8 cellular contexts compared by ENCODE assay signal in genomic region chr2:84424152-84424551, GRCh38. TPM values are rescaled to one million over a fixed set of nuclear protein-coding genes. Genes with fewer than 3 reads are reported as not detected.
DNase-seq lines count a peak whose midpoint lies in the region; ATAC-seq and TF ChIP-seq lines count a peak whose summit lies in the region.

No MANE protein-coding gene starts in this region.

- H3K27ac ChIP-seq in mesenchymal stem cell (ENCODE audit: low read length, poor library complexity, severe bottlenecking): no peak overlapping the region

- in situ Hi-C loops in astrocyte of the spinal cord (cut with HindIII; ENCODE audit: low sequenced_read_pairs): no loop called here

- peaks cover 11 to 57% of the 10 kb centered on the region in 2 experiments for H3K36me3 ChIP-seq in mesenchymal stem cell (ENCODE audit: control insufficient read depth in 1 of 2, insufficient read depth in 2 of 2, low read depth in 1 of 2, low read length in 2 of 2)

- H3K4me3 Mint-ChIP-seq in Calu3 (ENCODE audit: low read depth, unreplicated experiment): no peak overlapping the region

- no TSS peak for BruUV-seq in Calu3 (replicated peaks; lab: Mats Ljungman, UMichigan)

- H4K91ac ChIP-seq in mesenchymal stem cell (ENCODE audit: low read length): no peak overlapping the region

- H4K8ac ChIP-seq in mesenchymal stem cell (ENCODE audit: low read length): no peak overlapping the region

- no peak overlapping the region for H2BK120ac ChIP-seq in mesenchymal stem cell (ENCODE audit: low read depth, low read length)

- no peak overlapping the region for H2BK5ac ChIP-seq in mesenchymal stem cell (ENCODE audit: low read depth, low read length, poor library complexity, severe bottlenecking)

- peak; percentile 45 for TF ChIP-seq CTCF in Calu3 (IDR thresholded peaks at IDR 0.05; ENCODE audit: unreplicated experiment)
- peak; percentile 52 for TF ChIP-seq CTCF in astrocyte of the spinal cord (IDR thresholded peaks at IDR 0.05; ENCODE audit: low read depth, low read length)

- H3K36me3 Mint-ChIP-seq in Calu3 (ENCODE audit: insufficient read depth, unreplicated experiment): peaks cover 13% of the 10 kb centered on the region

- no peak overlapping the region for H3K9ac ChIP-seq in mesenchymal stem cell (ENCODE audit: low read length)

- no peaks in the 10 kb centered on the region for H3K79me1 ChIP-seq in mesenchymal stem cell (replicated peaks; ENCODE audit: low read length, poor library complexity, severe bottlenecking)

- H3K27ac Mint-ChIP-seq in Calu3 (ENCODE audit: unreplicated experiment): no peak overlapping the region

- no peak for DNase-seq in Calu3
- peak; percentile 13 for DNase-seq in astrocyte of the spinal cord (ENCODE audit: low read depth, low spot score)
- DNase-seq in mesenchymal stem cell: peak; percentile 11
- DNase-seq in left lobe of liver (ENCODE audit: low spot score): no peak

- CTCF ChIA-PET in Calu3 (lab: Charles Lee): no interaction called here

- no peak overlapping the region for H2AK5ac ChIP-seq in mesenchymal stem cell (ENCODE audit: low read length, severe bottlenecking)

- peak; percentile 37; the same call in 1 of the 2 replicates for TF ChIP-seq RAD21 in Ishikawa (IDR thresholded peaks at IDR 0.05; ENCODE audit: low read depth)

- no peak for TF ChIP-seq EP300 in Ishikawa (IDR thresholded peaks at IDR 0.05; ENCODE audit: borderline replicate concordance)

- H3K4me3 ChIP-seq in astrocyte of the spinal cord (ENCODE audit: low read depth, low read length) (no peak overlapping the region), mesenchymal stem cell (ENCODE audit: insufficient read depth in 1 of 2, low read depth in 1 of 2, low read length in 2 of 2) (no peak overlapping the region)

- no peak overlapping the region for H2BK15ac ChIP-seq in mesenchymal stem cell (ENCODE audit: low read depth, poor library complexity, severe bottlenecking)

- ATAC-seq in left lobe of liver: no peak
- ATAC-seq in GM19324 (IDR thresholded peaks at IDR 0.05; ENCODE audit: low FRiP score, unreplicated experiment): no peak
- ATAC-seq in HG02981 (IDR thresholded peaks at IDR 0.05; ENCODE audit: unreplicated experiment): no peak
- no peak for ATAC-seq in HG03342 (IDR thresholded peaks at IDR 0.05; ENCODE audit: unreplicated experiment)

- H2BK12ac ChIP-seq in mesenchymal stem cell (ENCODE audit: low read length in 2 of 2): no peak overlapping the region

- H3K14ac ChIP-seq in mesenchymal stem cell (ENCODE audit: low read length in 2 of 2): no peak overlapping the region

- H3K9me3 Mint-ChIP-seq in Calu3 (ENCODE audit: low read depth, unreplicated experiment): no peaks in the 10 kb centered on the region

- H3K27me3 ChIP-seq in mesenchymal stem cell (ENCODE audit: control insufficient read depth in 1 of 2, insufficient read depth in 1 of 2, low read length in 2 of 2): no peaks in the 10 kb centered on the region

- H3K4ac ChIP-seq in mesenchymal stem cell (ENCODE audit: low read depth in 1 of 2, low read length in 2 of 2): no peak overlapping the region

- H2AFZ ChIP-seq in mesenchymal stem cell (ENCODE audit: low read depth, low read length): no peak overlapping the region

- H3K4me1 ChIP-seq in mesenchymal stem cell (ENCODE audit: control insufficient read depth, insufficient read depth, low read depth, low read length): peaks cover 2% of the 10 kb centered on the region

- H3K27me3 Mint-ChIP-seq in Calu3 (ENCODE audit: unreplicated experiment): no peaks in the 10 kb centered on the region

- intact Hi-C loops in Calu3 (cut with micrococcal nuclease; ENCODE audit: unreplicated experiment): loop anchor here (10.0 kb wide), 2 partner anchors 99 to 389 kb away; no protein-coding TSS in a partner anchor

- H3K4me2 ChIP-seq in mesenchymal stem cell (ENCODE audit: low read length, poor library complexity, severe bottlenecking): no peak overlapping the region

- H3K9me3 ChIP-seq in mesenchymal stem cell (ENCODE audit: control insufficient read depth, low read length): no peaks in the 10 kb centered on the region

- peaks cover 11% of the 10 kb centered on the region for H3K4me1 Mint-ChIP-seq in Calu3 (ENCODE audit: low read depth, unreplicated experiment)

- no peak overlapping the region for H3K18ac ChIP-seq in mesenchymal stem cell (ENCODE audit: low read depth in 1 of 2, low read length in 2 of 2)

- H3K23ac ChIP-seq in mesenchymal stem cell (ENCODE audit: low read length in 2 of 2): no peak overlapping the region

TF ChIP-seq in Ishikawa, 13 proteins besides CTCF, POLR2A, EP300 and RAD21:
- TF ChIP-seq, protein P1, sequence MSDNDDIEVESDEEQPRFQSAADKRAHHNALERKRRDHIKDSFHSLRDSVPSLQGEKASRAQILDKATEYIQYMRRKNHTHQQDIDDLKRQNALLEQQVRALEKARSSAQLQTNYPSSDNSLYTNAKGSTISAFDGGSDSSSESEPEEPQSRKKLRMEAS (IDR thresholded peaks at IDR 0.05): no peak
- TF ChIP-seq YY1 (IDR thresholded peaks at IDR 0.05; ENCODE audit: low read depth): no peak
- no peak for TF ChIP-seq EGR1 (IDR thresholded peaks at IDR 0.05)
- no peak for TF ChIP-seq CREB1 (IDR thresholded peaks at IDR 0.05; ENCODE audit: low read depth)
- TF ChIP-seq TEAD4 (IDR thresholded peaks at IDR 0.05): no peak
- TF ChIP-seq TCF12 (IDR thresholded peaks at IDR 0.05; ENCODE audit: low read depth): no peak
- TF ChIP-seq USF1 (IDR thresholded peaks at IDR 0.05): no peak

RNA-seq across cellular contexts. Expression of gene SUCLG1, which starts 34.9 kb away (rescaled TPM):
- total RNA-seq in Calu3 (2022) (72.3 and 78.9 TPM in 2 replicates), left lobe of liver (82.0 TPM)
- polyA plus RNA-seq in mesenchymal stem cell (2013, experiment 1 of 2): 65.0 TPM
- polyA plus RNA-seq in mesenchymal stem cell (2013, experiment 2 of 2): 66.1 TPM

Comparison
In these comparisons a context has a peak if more than half of its experiments do, and no peak if none do; other contexts are left out.
1. DNase-seq: peak in astrocyte of the spinal cord (single experiment) and mesenchymal stem cell (single experiment); none in Calu3 (single experiment) and left lobe of liver (single experiment).